ENCODE assay signal across 9 cellular contexts in the genomic region with DNA sequence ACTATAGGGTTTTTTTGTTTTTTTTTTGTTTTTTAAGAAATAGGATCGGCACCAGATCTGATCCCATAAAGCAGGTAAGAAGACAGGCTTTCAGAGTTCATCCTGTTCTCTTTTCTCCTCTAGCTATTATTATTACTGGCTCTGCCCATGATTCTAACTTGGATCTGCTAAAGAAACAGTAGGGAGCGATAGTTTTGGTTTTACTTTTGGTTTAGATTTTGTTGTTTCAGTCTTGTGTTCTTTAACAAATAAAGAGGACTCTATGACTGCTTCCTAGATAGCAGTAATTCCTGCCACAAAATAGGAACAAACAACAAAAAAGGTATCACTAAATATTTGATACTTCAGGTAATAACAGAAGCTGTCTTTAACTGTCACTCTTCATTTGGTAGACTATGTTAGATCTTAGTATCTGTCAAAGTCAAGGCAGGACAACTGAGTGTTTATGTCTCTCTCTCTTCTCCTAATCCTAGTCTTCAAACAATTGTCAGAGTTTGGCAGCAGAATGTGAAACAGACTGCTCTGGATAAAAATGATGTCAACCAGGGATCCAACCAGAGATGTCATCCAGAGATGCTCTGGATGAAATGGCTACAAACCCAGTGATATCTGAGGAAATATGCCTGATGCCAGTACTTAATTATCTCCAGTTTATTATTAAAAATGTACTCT.
DNase-seq lines count a peak whose midpoint lies in the region; ATAC-seq and TF ChIP-seq lines count a peak whose summit lies in the region.
"Had no signal": no experiment of that assay in that cellular context is flagged by ENCODE, and none has a peak within 500 bp of the region (broad histone marks: within the 10 kb centered on the region; RNA-seq: fewer than 3 reads in every experiment).

No MANE protein-coding gene starts in this region.

- H3K36me3 ChIP-seq in BLaER1 treated with 17β-estradiol and CSF1 and Interleukin-3, amounts not matched to agents 10 nM and 100 nM, result peaks cover 0 to 20% (median 9%) of the 10 kb centered on the region in 11 experiments; a peak in 10 of 22 replicates

- H4K20me1 ChIP-seq in BLaER1 treated with 17β-estradiol and CSF1 and Interleukin-3, amounts not matched to agents 10 nM and 100 nM, result peaks cover 64 to 100% (median 89%) of the 10 kb centered on the region in 11 experiments; a peak in 21 of 22 replicates

- H3K27me3 ChIP-seq in BLaER1 treated with 17β-estradiol and CSF1 and Interleukin-3, amounts not matched to agents 10 nM and 100 nM, result no peaks in the 10 kb centered on the region

- H3K9me3 Mint-ChIP-seq in activated T-helper 2 cell treated with anti-CD3 and anti-CD28 coated beads, Interferon-gamma antibody, Interleukin-2, Interleukin-4, amounts not matched to agents 10 μg/mL and 5 μg/mL and 100 μg/mL, durations not matched to agents 14 hours and 24 hours and 36 hours, result no peaks in the 10 kb centered on the region
- no peaks in the 10 kb centered on the region for H3K9me3 Mint-ChIP-seq in mesothelial cell of epicardium

- DNase-seq in activated T-helper 2 cell treated with anti-CD3 and anti-CD28 coated beads, Interferon-gamma antibody, Interleukin-2, Interleukin-4, amounts not matched to agents 10 μg/mL and 5 μg/mL and 100 μg/mL, durations not matched to agents 14 hours and 24 hours and 36 hours (ENCODE audit: low spot score), result no peak
- DNase-seq in mesothelial cell of epicardium (ENCODE audit: low spot score in 2 of 2, unreplicated experiment in 2 of 2), result no peak
- DNase-seq in dermis blood vessel endothelial cell, result no peak
- no peak for DNase-seq in MV-4-11 (lab: John Stamatoyannopoulos, UW)
- no peak for DNase-seq in HUDEP-2 (lab: John Stamatoyannopoulos, UW; ENCODE audit: unreplicated experiment in 76 of 76)
- DNase-seq: T-helper 9 cell had no signal

- no peaks in the 10 kb centered on the region for H3K27me3 Mint-ChIP-seq in activated T-helper 2 cell treated with anti-CD3 and anti-CD28 coated beads, Interferon-gamma antibody, Interleukin-2, Interleukin-4, amounts not matched to agents 10 μg/mL and 5 μg/mL and 100 μg/mL, durations not matched to agents 14 hours and 24 hours and 36 hours (ENCODE audit: low read depth)
- H3K27me3 Mint-ChIP-seq in mesothelial cell of epicardium (ENCODE audit: low read depth), result no peaks in the 10 kb centered on the region

- 0 out of 22 replicates have a peak, but pooled peaks cover 0 to 8% (median 0%) of the 10 kb centered on the region in 11 experiments for H3K9me3 ChIP-seq in BLaER1 treated with 17β-estradiol and CSF1 and Interleukin-3, amounts not matched to agents 10 nM and 100 nM (replicated peaks in 1 of 11)

- H3K36me3 Mint-ChIP-seq in activated T-helper 2 cell treated with anti-CD3 and anti-CD28 coated beads, Interferon-gamma antibody, Interleukin-2, Interleukin-4, amounts not matched to agents 10 μg/mL and 5 μg/mL and 100 μg/mL, durations not matched to agents 14 hours and 24 hours and 36 hours (ENCODE audit: low read depth), result no peaks in the 10 kb centered on the region
- H3K36me3 Mint-ChIP-seq in mesothelial cell of epicardium, result peaks cover 3% of the 10 kb centered on the region

- ATAC-seq in GM21423 (IDR thresholded peaks at IDR 0.05; ENCODE audit: unreplicated experiment), result peak; percentile 48
- ATAC-seq in HG02840 (IDR thresholded peaks at IDR 0.05; ENCODE audit: low FRiP score, unreplicated experiment), result no peak

- peaks cover 23 to 55% (median 32%) of the 10 kb centered on the region in 10 experiments for H3K4me1 ChIP-seq in BLaER1 treated with 17β-estradiol and CSF1 and Interleukin-3, amounts not matched to agents 10 nM and 100 nM

- peak overlapping the region in 2 of 10 experiments; percentile 15 to 22; a peak in 5 of 20 replicates for H3K4me3 ChIP-seq in BLaER1 treated with 17β-estradiol and CSF1 and Interleukin-3, amounts not matched to agents 10 nM and 100 nM

- TF ChIP-seq CTCF in mesothelial cell of epicardium (IDR thresholded peaks at IDR 0.05; ENCODE audit: unreplicated experiment), result no peak

- H3K9ac ChIP-seq in BLaER1 treated with 17β-estradiol and CSF1 and Interleukin-3, amounts not matched to agents 10 nM and 100 nM, result peak overlapping the region in 10 of 11 experiments; percentile 10 to 69 (median 26); a peak in 14 of 22 replicates

- peaks cover 20% of the 10 kb centered on the region for H3K4me1 Mint-ChIP-seq in activated T-helper 2 cell treated with anti-CD3 and anti-CD28 coated beads, Interferon-gamma antibody, Interleukin-2, Interleukin-4, amounts not matched to agents 10 μg/mL and 5 μg/mL and 100 μg/mL, durations not matched to agents 14 hours and 24 hours and 36 hours (ENCODE audit: low read depth)
- H3K4me1 Mint-ChIP-seq in mesothelial cell of epicardium, result peaks cover 17% of the 10 kb centered on the region

- intact Hi-C loops in activated T-helper 2 cell treated with anti-CD3 and anti-CD28 coated beads, Interferon-gamma antibody, Interleukin-2, Interleukin-4, amounts not matched to agents 10 μg/mL and 5 μg/mL and 100 μg/mL, durations not matched to agents 14 hours and 24 hours and 36 hours (cut with micrococcal nuclease), result loop anchor here (5.0 to 10.0 kb wide), 3 partner anchors 96 to 339 kb away; a partner anchor contains a TSS

- H3K27ac Mint-ChIP-seq in activated T-helper 2 cell treated with anti-CD3 and anti-CD28 coated beads, Interferon-gamma antibody, Interleukin-2, Interleukin-4, amounts not matched to agents 10 μg/mL and 5 μg/mL and 100 μg/mL, durations not matched to agents 14 hours and 24 hours and 36 hours, result peak overlapping the region; percentile 58
- peak overlapping the region; percentile 40 for H3K27ac Mint-ChIP-seq in mesothelial cell of epicardium

- H3K27ac ChIP-seq in BLaER1 treated with 17β-estradiol and CSF1 and Interleukin-3, amounts not matched to agents 10 nM and 100 nM, result peak overlapping the region in 8 of 11 experiments; percentile 6 to 44 (median 20); a peak in 15 of 22 replicates

- peak overlapping the region; percentile 54 to 74 (median 62) for H3K4me2 ChIP-seq in BLaER1 treated with 17β-estradiol and CSF1 and Interleukin-3, amounts not matched to agents 10 nM and 100 nM

- peak overlapping the region; percentile 71 for H3K4me3 Mint-ChIP-seq in activated T-helper 2 cell treated with anti-CD3 and anti-CD28 coated beads, Interferon-gamma antibody, Interleukin-2, Interleukin-4, amounts not matched to agents 10 μg/mL and 5 μg/mL and 100 μg/mL, durations not matched to agents 14 hours and 24 hours and 36 hours (ENCODE audit: low read depth)
- no peak overlapping the region for H3K4me3 Mint-ChIP-seq in mesothelial cell of epicardium
